22 cellular contexts compared by ENCODE assay signal in the genomic region with DNA sequence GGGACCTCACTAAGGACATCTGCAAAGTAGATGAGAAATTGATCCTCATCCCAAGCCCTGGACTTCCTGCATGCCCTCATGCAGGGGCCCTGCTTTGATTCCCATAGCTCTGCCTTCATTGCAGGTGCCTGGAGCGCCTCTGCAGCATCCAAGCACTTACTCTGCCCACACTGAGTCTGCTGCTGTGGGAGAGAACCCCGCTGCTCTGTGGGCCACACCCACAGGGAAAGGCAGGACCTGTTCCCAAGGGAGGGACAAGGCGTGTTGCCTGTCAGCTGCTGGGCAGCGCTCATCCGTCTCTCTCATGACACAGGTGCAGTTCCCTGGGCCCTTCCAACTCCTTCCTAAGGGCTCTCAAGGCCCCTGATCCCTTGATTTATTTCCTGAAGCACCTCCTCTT.
"Had no signal": no experiment of that assay in that cellular context is flagged by ENCODE, and none has a peak within 500 bp of the region (broad histone marks: within the 10 kb centered on the region; RNA-seq: fewer than 3 reads in every experiment).

No MANE protein-coding gene starts in this region.

- DNase-seq: activated CD4-positive, alpha-beta T cell treated with anti-CD3 and anti-CD28 coated beads, Interleukin-2, amount 10 ng/mL, durations not matched to agents 7 days and 5 days; activated CD4-positive, CD25-positive, alpha-beta regulatory T cell treated with anti-CD3 and anti-CD28 coated beads, Interleukin-2, amount 50 U/mL, for 72 hours; activated CD8-positive, alpha-beta memory T cell treated with anti-CD3 and anti-CD28 coated beads, Interleukin-2, amount 10 ng/mL, durations not matched to agents 7 days and 5 days; activated CD8-positive, alpha-beta T cell treated with anti-CD3 and anti-CD28 coated beads for 36 hours; activated effector memory CD4-positive, alpha-beta T cell treated with anti-CD3 and anti-CD28 coated beads, Interleukin-2, amount 50 U/mL, for 16 hours; activated naive CD4-positive, alpha-beta T cell treated with anti-CD3 and anti-CD28 coated beads, Interleukin-2, amount 10 ng/mL, durations not matched to agents 7 days and 5 days; activated T-cell treated with anti-CD3 and anti-CD28 coated beads for 4 hours; amygdala; foreskin keratinocyte; immature natural killer cell; lower lobe of right lung; mesendoderm; mucosa of descending colon; naive B cell; occipital lobe; posterior cingulate gyrus; right lobe of liver; small intestine; stimulated activated CD4-positive, alpha-beta T cell treated with anti-CD3 and anti-CD28 coated beads, Interleukin-2, amount 100 ng/mL, for 24 hours; stomach; WERI-Rb-1 had no signal

- FAIRE-seq: small intestine, TTC549 had no signal
